3 cellular contexts compared by ENCODE assay signal in the genomic region with DNA sequence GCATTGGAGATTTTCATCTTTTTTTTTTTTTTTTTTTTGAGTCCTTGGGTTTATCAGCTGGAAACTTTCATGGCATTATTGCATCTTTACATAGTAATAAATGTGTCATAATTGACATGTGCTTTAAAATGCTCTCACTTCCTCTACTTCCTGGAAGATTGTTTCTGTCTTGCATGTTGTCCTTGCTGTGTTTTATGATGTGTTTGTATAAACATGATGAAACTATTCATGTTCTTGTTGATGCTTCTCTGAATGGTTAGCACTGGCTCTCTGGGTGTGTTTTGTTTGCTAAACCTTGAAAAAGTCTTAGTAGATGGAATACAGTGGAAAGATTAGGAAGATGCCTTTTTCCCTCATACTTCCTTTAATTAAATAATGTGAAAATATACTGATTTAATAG.
TF ChIP-seq lines count a peak whose summit lies in the region.

No MANE protein-coding gene starts in this region.

TF ChIP-seq in GM23338, 12 proteins besides CTCF, POLR2A, EP300 and RAD21 (continues in another document):
- TF ChIP-seq ZNF331 (CRISPR knock-in tag; IDR thresholded peaks at IDR 0.05; ENCODE audit: low read depth), result no peak
- no peak for TF ChIP-seq CREB1 (CRISPR knock-in tag; IDR thresholded peaks at IDR 0.05; ENCODE audit: low read depth)
- TF ChIP-seq STAT1 (IDR thresholded peaks at IDR 0.05; ENCODE audit: unreplicated experiment), result no peak
- TF ChIP-seq EZH2 (IDR thresholded peaks at IDR 0.05; ENCODE audit: low read depth, unreplicated experiment), result no peak
- TF ChIP-seq EZH2phosphoT487 (IDR thresholded peaks at IDR 0.05; ENCODE audit: unreplicated experiment), result no peak
- no peak for TF ChIP-seq JUNB (IDR thresholded peaks at IDR 0.05; ENCODE audit: unreplicated experiment)
- no peak for TF ChIP-seq ETS1 (IDR thresholded peaks at IDR 0.05)
- no peak for TF ChIP-seq ZNF114 (CRISPR knock-in tag; IDR thresholded peaks at IDR 0.05)
- no peak for TF ChIP-seq POLR2AphosphoS5 (IDR thresholded peaks at IDR 0.05; ENCODE audit: low read depth)
- TF ChIP-seq NANOG (IDR thresholded peaks at IDR 0.05; ENCODE audit: borderline replicate concordance), result no peak
- no peak for TF ChIP-seq REST (IDR thresholded peaks at IDR 0.05; ENCODE audit: unreplicated experiment)

TF ChIP-seq in H1, 55 proteins besides CTCF, POLR2A, EP300 and RAD21:
- TF ChIP-seq TEAD4 (IDR thresholded peaks at IDR 0.05; ENCODE audit: low read depth, low read length) (no peak), MAFK (IDR thresholded peaks at IDR 0.05; ENCODE audit: low read depth, low read length) (no peak), CEBPB (IDR thresholded peaks at IDR 0.05; ENCODE audit: low read depth, low read length) (no peak), NRF1 (IDR thresholded peaks at IDR 0.05; ENCODE audit: low read depth, low read length) (no peak), TBP (IDR thresholded peaks at IDR 0.05; ENCODE audit: low read depth, low read length) (no peak), KDM1A (IDR thresholded peaks at IDR 0.05; ENCODE audit: borderline replicate concordance, low read length) (no peak), SIX5 (IDR thresholded peaks at IDR 0.05; ENCODE audit: low read depth, low read length) (no peak), NANOG (IDR thresholded peaks at IDR 0.05; ENCODE audit: insufficient read depth, low read depth, low read length, poor library complexity, severe bottlenecking) (no peak), JUND (IDR thresholded peaks at IDR 0.05; ENCODE audit: low read length) (no peak), BCL11A (IDR thresholded peaks at IDR 0.05; ENCODE audit: low read depth in 2 of 2, low read length in 2 of 2) (no peak), KDM5A (IDR thresholded peaks at IDR 0.05; ENCODE audit: low read length) (no peak), RNF2 (IDR thresholded peaks at IDR 0.05; ENCODE audit: borderline replicate concordance, low read depth, low read length, missing control alignments, poor library complexity, severe bottlenecking) (no peak), SUZ12 (IDR thresholded peaks at IDR 0.05; ENCODE audit: low read length) (no peak), RBBP5 (IDR thresholded peaks at IDR 0.05; ENCODE audit: borderline replicate concordance, low read depth, low read length) (no peak), CHD1 (IDR thresholded peaks at IDR 0.05; ENCODE audit: low read depth, low read length) (no peak), SP4 (IDR thresholded peaks at IDR 0.05; ENCODE audit: low read length) (no peak), HDAC2 (IDR thresholded peaks at IDR 0.05; ENCODE audit: borderline replicate concordance in 1 of 2, low read depth in 2 of 2, low read length in 2 of 2) (no peak), SRF (IDR thresholded peaks at IDR 0.05; ENCODE audit: low read depth, low read length) (no peak)

TF ChIP-seq in neural cell, 6 proteins besides CTCF, POLR2A, EP300 and RAD21:
- no peak for TF ChIP-seq TAF1 (IDR thresholded peaks at IDR 0.05; ENCODE audit: low read depth)
- no peak for TF ChIP-seq MXI1 (conservative IDR thresholded peaks at IDR 0.05; ENCODE audit: poor library complexity, severe bottlenecking)
- TF ChIP-seq SMC3 (conservative IDR thresholded peaks at IDR 0.05; ENCODE audit: poor library complexity), result no peak
- TF ChIP-seq REST (IDR thresholded peaks at IDR 0.05; ENCODE audit: borderline replicate concordance), result no peak
